In genomic region chr7:150733734-150734095, GRCh38 we compare ENCODE assay signal across 24 cellular contexts. TPM values are rescaled to one million over a fixed set of nuclear protein-coding genes. Genes with fewer than 3 reads are reported as not detected.
DNase-seq lines count a peak whose midpoint lies in the region; ATAC-seq lines count a peak whose summit lies in the region.
"Had no signal": no experiment of that assay in that cellular context is flagged by ENCODE, and none has a peak within 500 bp of the region (broad histone marks: within the 10 kb centered on the region; RNA-seq: fewer than 3 reads in every experiment).

No MANE protein-coding gene starts in this region.

- no peak for DNase-seq in activated naive CD4-positive, alpha-beta T cell treated with anti-CD3 and anti-CD28 coated beads, Interleukin-2, amount 10 ng/mL, durations not matched to agents 7 days and 5 days
- DNase-seq in activated naive CD4-positive, alpha-beta T cell treated with anti-CD3 and anti-CD28 coated beads, Interleukin-2, amount 50 U/mL, for 16 hours, result no peak
- no peak for DNase-seq in activated T-cell treated with anti-CD3 and anti-CD28 coated beads, Interleukin-2, amount 50 U/mL, for 72 hours
- DNase-seq in effector memory CD4-positive, alpha-beta T cell, result no peak
- no peak for DNase-seq in GM19240 (ENCODE audit: insufficient read length, low spot score)
- DNase-seq in COR-L47 (lab: John Stamatoyannopoulos, UW), result no peak
- DNase-seq: activated CD4-positive, alpha-beta T cell treated with anti-CD3 and anti-CD28 coated beads for 1 hour; DMS 273 treated with DMSO at 0.1 percent for 48 hours; effector CD8-positive, alpha-beta T cell; foreskin keratinocyte; H9; KBM-7; mesenchymal stem cell; MM.1S; NCI-H1417; occipital lobe; PC-9; SHP77; stimulated activated CD4-positive, alpha-beta T cell treated with anti-CD3 and anti-CD28 coated beads, Interleukin-2, amount 100 ng/mL, for 24 hours had no signal

- H3K27ac Mint-ChIP-seq in activated naive CD4-positive, alpha-beta T cell treated with anti-CD3 and anti-CD28 coated beads, Interleukin-2, amount 10 ng/mL, durations not matched to agents 7 days and 5 days, result peak overlapping the region; percentile 91
- H3K27ac Mint-ChIP-seq in activated T-cell treated with anti-CD3 and anti-CD28 coated beads, Interleukin-2, amount 50 U/mL, for 72 hours, result peak overlapping the region; percentile 72
- H3K27ac Mint-ChIP-seq: H9; stimulated activated memory B cell treated with anti-CD40 and anti-IgM and Interleukin-4, amounts not matched to agents 10 μg/mL and 1 μg/mL and 100 μg/mL, for 72 hours had no signal

- no peaks in the 10 kb centered on the region for H3K27me3 Mint-ChIP-seq in activated naive CD4-positive, alpha-beta T cell treated with anti-CD3 and anti-CD28 coated beads, Interleukin-2, amount 10 ng/mL, durations not matched to agents 7 days and 5 days
- H3K27me3 Mint-ChIP-seq in activated T-cell treated with anti-CD3 and anti-CD28 coated beads, Interleukin-2, amount 50 U/mL, for 72 hours (ENCODE audit: low read depth), result no peaks in the 10 kb centered on the region

- no peaks in the 10 kb centered on the region for H3K27me3 ChIP-seq in effector memory CD4-positive, alpha-beta T cell (replicated peaks; ENCODE audit: control insufficient read depth, insufficient read depth, low read length, poor library complexity, severe bottlenecking)
- H3K27me3 ChIP-seq: foreskin keratinocyte had no signal

- H3K36me3 ChIP-seq in effector memory CD4-positive, alpha-beta T cell (ENCODE audit: control insufficient read depth, insufficient read depth, low read length), result no peaks in the 10 kb centered on the region

- CTCF ChIA-PET in activated naive CD4-positive, alpha-beta T cell treated with anti-CD3 and anti-CD28 coated beads, Interleukin-2, amount 10 ng/mL, durations not matched to agents 7 days and 5 days (lab: Charles Lee), result interaction anchor here (1.4 to 4.2 kb wide), 4 partner anchors 8 to 285 kb away, joined by 4 to 16 read pairs (median 10); partner anchors contain the start of gene GIMAP1

- H3K4me1 Mint-ChIP-seq in activated naive CD4-positive, alpha-beta T cell treated with anti-CD3 and anti-CD28 coated beads, Interleukin-2, amount 10 ng/mL, durations not matched to agents 7 days and 5 days, result peaks cover 72% of the 10 kb centered on the region
- peaks cover 86% of the 10 kb centered on the region for H3K4me1 Mint-ChIP-seq in activated T-cell treated with anti-CD3 and anti-CD28 coated beads, Interleukin-2, amount 50 U/mL, for 72 hours (ENCODE audit: low read depth)

- H3K9me3 Mint-ChIP-seq in activated naive CD4-positive, alpha-beta T cell treated with anti-CD3 and anti-CD28 coated beads, Interleukin-2, amount 10 ng/mL, durations not matched to agents 7 days and 5 days, result peaks cover 10% of the 10 kb centered on the region
- peaks cover under 1% of the 10 kb centered on the region in 2 donors for H3K9me3 Mint-ChIP-seq in activated T-cell treated with anti-CD3 and anti-CD28 coated beads, Interleukin-2, amount 50 U/mL, for 72 hours

- peak in 1 of 2 donors; percentile 0 for ATAC-seq in activated T-cell treated with anti-CD3 and anti-CD28 coated beads, Interleukin-2, amount 50 U/mL, for 72 hours (replicated peaks in 1 of 2)
- no peak for ATAC-seq in HG03045 (IDR thresholded peaks at IDR 0.05; ENCODE audit: unreplicated experiment)
- ATAC-seq: foreskin keratinocyte; stimulated activated memory B cell treated with anti-CD40 and anti-IgM and Interleukin-4, amounts not matched to agents 10 μg/mL and 1 μg/mL and 100 μg/mL, for 72 hours had no signal

- no peaks in the 10 kb centered on the region for H3K9me3 ChIP-seq in effector memory CD4-positive, alpha-beta T cell (ENCODE audit: control insufficient read depth, low read length)

- H3K4me3 Mint-ChIP-seq in activated naive CD4-positive, alpha-beta T cell treated with anti-CD3 and anti-CD28 coated beads, Interleukin-2, amount 10 ng/mL, durations not matched to agents 7 days and 5 days, result no peak overlapping the region
- H3K4me3 Mint-ChIP-seq in activated T-cell treated with anti-CD3 and anti-CD28 coated beads, Interleukin-2, amount 50 U/mL, for 72 hours, result peak overlapping the region; percentile 91 to 97
- H3K4me3 Mint-ChIP-seq: H9; stimulated activated memory B cell treated with anti-CD40 and anti-IgM and Interleukin-4, amounts not matched to agents 10 μg/mL and 1 μg/mL and 100 μg/mL, for 72 hours had no signal

- peaks cover 47% of the 10 kb centered on the region for H3K4me1 ChIP-seq in effector memory CD4-positive, alpha-beta T cell (ENCODE audit: control insufficient read depth, insufficient read depth, low read length, poor library complexity, severe bottlenecking)
- H3K4me1 ChIP-seq: foreskin keratinocyte had no signal

- H3K4me3 ChIP-seq in effector memory CD4-positive, alpha-beta T cell (ENCODE audit: insufficient read depth, low read depth, low read length, poor library complexity, severe bottlenecking), result no peak overlapping the region
- H3K4me3 ChIP-seq: PC-9, skin epidermis had no signal

- peaks cover 35% of the 10 kb centered on the region for H3K36me3 Mint-ChIP-seq in activated naive CD4-positive, alpha-beta T cell treated with anti-CD3 and anti-CD28 coated beads, Interleukin-2, amount 10 ng/mL, durations not matched to agents 7 days and 5 days
- peaks cover 8% of the 10 kb centered on the region in 2 donors for H3K36me3 Mint-ChIP-seq in activated T-cell treated with anti-CD3 and anti-CD28 coated beads, Interleukin-2, amount 50 U/mL, for 72 hours (ENCODE audit: insufficient read depth in 2 of 2)
- H3K36me3 Mint-ChIP-seq: stimulated activated memory B cell treated with anti-CD40 and anti-IgM and Interleukin-4, amounts not matched to agents 10 μg/mL and 1 μg/mL and 100 μg/mL, for 72 hours had no signal

- peak overlapping the region; percentile 85 for H3K27ac ChIP-seq in effector memory CD4-positive, alpha-beta T cell (ENCODE audit: insufficient read depth, low read length, poor library complexity, severe bottlenecking)
- H3K27ac ChIP-seq: C4-2B, foreskin keratinocyte, PC-9 had no signal

RNA-seq across cellular contexts. Expression of gene GIMAP5, which starts 3.5 kb away (rescaled TPM):
- total RNA-seq in activated T-cell treated with anti-CD3 and anti-CD28 coated beads, Interleukin-2, amount 50 U/mL, for 72 hours, result 10 to 100 TPM; 43.5 to 50.5 TPM
- total RNA-seq: foreskin keratinocyte, H9, myocyte, PC-9 had no signal

RNA-seq across cellular contexts. Expression of gene GIMAP1, which starts 17.3 kb away (rescaled TPM):
- 1 to 10 TPM; 5.5 to 9.3 TPM for total RNA-seq in activated T-cell treated with anti-CD3 and anti-CD28 coated beads, Interleukin-2, amount 50 U/mL, for 72 hours
- total RNA-seq: foreskin keratinocyte, H9, myocyte, PC-9 had no signal

RNA-seq across cellular contexts. Expression of gene GIMAP2, which starts 48.2 kb away (rescaled TPM):
- 10 to 100 TPM; 47.8 to 59.4 TPM for total RNA-seq in activated T-cell treated with anti-CD3 and anti-CD28 coated beads, Interleukin-2, amount 50 U/mL, for 72 hours
- total RNA-seq: H9 had no signal
